In the genomic region with DNA sequence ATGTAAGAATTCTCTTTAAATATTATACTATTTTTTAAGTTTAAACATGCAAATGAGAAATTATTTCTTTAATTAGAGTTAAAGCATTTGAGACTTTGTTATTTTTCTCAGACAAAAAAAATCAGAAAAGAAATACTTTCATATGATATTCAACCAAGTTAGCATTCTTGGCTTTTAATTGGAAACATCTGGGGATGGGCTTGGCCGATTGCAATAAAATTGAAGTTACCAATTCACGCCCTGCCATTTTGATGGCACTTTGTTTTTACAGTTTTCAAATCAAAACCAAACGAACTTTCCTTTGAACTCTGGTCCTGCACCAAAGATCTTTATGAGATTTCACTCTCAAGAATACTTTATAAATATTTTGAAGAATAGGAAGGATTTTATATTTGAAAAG, we compare ENCODE assay signal across 27 cellular contexts.
"Had no signal": no experiment of that assay in that cellular context is flagged by ENCODE, and none has a peak within 500 bp of the region (broad histone marks: within the 10 kb centered on the region; RNA-seq: fewer than 3 reads in every experiment).

No MANE protein-coding gene starts in this region.

- H3K4me1 Mint-ChIP-seq: activated B cell treated with CpG ODN at 0.5 μM for 24 hours; activated CD4-positive, alpha-beta T cell treated with anti-CD3 and anti-CD28 coated beads for 36 hours; activated naive CD4-positive, alpha-beta T cell treated with anti-CD3 and anti-CD28 coated beads, Interleukin-2, amount 10 ng/mL, durations not matched to agents 7 days and 5 days; naive B cell had no signal

- H3K27me3 ChIP-seq: esophagus muscularis mucosa, gastroesophageal sphincter, heart left ventricle, SJSA1, spleen, upper lobe of left lung had no signal

- H3K4me3 Mint-ChIP-seq: activated B cell treated with CpG ODN at 0.5 μM for 24 hours; activated CD4-positive, alpha-beta T cell treated with anti-CD3 and anti-CD28 coated beads for 36 hours; activated naive CD4-positive, alpha-beta T cell treated with anti-CD3 and anti-CD28 coated beads, Interleukin-2, amount 10 ng/mL, durations not matched to agents 7 days and 5 days; activated T-cell treated with anti-CD3 and anti-CD28 coated beads, Interleukin-2, amount 50 U/mL, for 4 hours; naive B cell; neural crest cell; T-helper 17 cell had no signal

- H3K27me3 Mint-ChIP-seq: activated B cell treated with CpG ODN at 0.5 μM for 24 hours; activated CD4-positive, alpha-beta T cell treated with anti-CD3 and anti-CD28 coated beads for 36 hours; activated naive CD4-positive, alpha-beta T cell treated with anti-CD3 and anti-CD28 coated beads, Interleukin-2, amount 10 ng/mL, durations not matched to agents 7 days and 5 days; brain; naive B cell; T-helper 17 cell had no signal

- DNase-seq: activated B cell treated with CpG ODN at 0.5 μM for 24 hours; activated CD4-positive, alpha-beta T cell treated with anti-CD3 and anti-CD28 coated beads for 36 hours; activated CD4-positive, alpha-beta T cell treated with anti-CD3 and anti-CD28 coated beads, Interleukin-2, amount 50 U/mL, for 4 hours; activated CD8-positive, alpha-beta memory T cell treated with anti-CD3 and anti-CD28 coated beads, Interleukin-2, amount 50 U/mL, for 48 hours; activated naive CD4-positive, alpha-beta T cell treated with anti-CD3 and anti-CD28 coated beads, Interleukin-2, amount 10 ng/mL, durations not matched to agents 7 days and 5 days; activated T-cell treated with anti-CD3 and anti-CD28 coated beads, Interleukin-2, amount 50 U/mL, for 4 hours; anterior cingulate cortex; effector memory CD4-positive, alpha-beta T cell; heart left ventricle; kidney; lower lobe of right lung; naive B cell; occipital lobe; retina; spleen; stimulated activated CD4-positive, alpha-beta T cell treated with anti-CD3 and anti-CD28 coated beads, Interleukin-4, amount 100 ng/mL, for 1 hour; stimulated activated naive CD8-positive, alpha-beta T cell treated with anti-CD3 and anti-CD28 coated beads, Interleukin-15, Interleukin-2, amounts not matched to agents 100 U/mL and 50 U/mL, for 24 hours; SW 1271; T-helper 17 cell; upper lobe of left lung had no signal

- H3K9me3 ChIP-seq: esophagus muscularis mucosa, gastroesophageal sphincter, heart left ventricle, lower lobe of right lung, SJSA1, spleen, upper lobe of left lung had no signal

- H3K36me3 ChIP-seq: SJSA1, upper lobe of left lung had no signal

- H3K27ac ChIP-seq: esophagus muscularis mucosa, gastroesophageal sphincter, lower lobe of right lung, SJSA1, spleen, upper lobe of left lung had no signal

- ATAC-seq: activated CD4-positive, alpha-beta T cell treated with anti-CD3 and anti-CD28 coated beads for 36 hours; activated T-cell treated with anti-CD3 and anti-CD28 coated beads, Interleukin-2, amount 50 U/mL, for 4 hours; gastroesophageal sphincter; heart left ventricle; left lobe of liver; lower lobe of right lung; stimulated activated naive CD8-positive, alpha-beta T cell treated with anti-CD3 and anti-CD28 coated beads, Interleukin-15, Interleukin-2, amounts not matched to agents 100 U/mL and 50 U/mL, for 24 hours; T-helper 17 cell had no signal

- H3K27ac Mint-ChIP-seq: activated B cell treated with CpG ODN at 0.5 μM for 24 hours; activated CD4-positive, alpha-beta T cell treated with anti-CD3 and anti-CD28 coated beads for 36 hours; activated naive CD4-positive, alpha-beta T cell treated with anti-CD3 and anti-CD28 coated beads, Interleukin-2, amount 10 ng/mL, durations not matched to agents 7 days and 5 days; activated T-helper 2 cell treated with anti-CD3 and anti-CD28 coated beads, Interferon-gamma antibody, Interleukin-2, Interleukin-4, amounts not matched to agents 10 μg/mL and 5 μg/mL and 100 μg/mL, durations not matched to agents 14 hours and 24 hours and 36 hours; naive B cell; T-helper 17 cell had no signal

- H3K9me3 Mint-ChIP-seq: activated B cell treated with CpG ODN at 0.5 μM for 24 hours; activated naive CD4-positive, alpha-beta T cell treated with anti-CD3 and anti-CD28 coated beads, Interleukin-2, amount 10 ng/mL, durations not matched to agents 7 days and 5 days; activated T-cell treated with anti-CD3 and anti-CD28 coated beads, Interleukin-2, amount 50 U/mL, for 4 hours; activated T-helper 2 cell treated with anti-CD3 and anti-CD28 coated beads, Interferon-gamma antibody, Interleukin-2, Interleukin-4, amounts not matched to agents 10 μg/mL and 5 μg/mL and 100 μg/mL, durations not matched to agents 14 hours and 24 hours and 36 hours; brain; naive B cell; neural crest cell had no signal

- H3K4me3 ChIP-seq: esophagus muscularis mucosa, gastroesophageal sphincter, heart left ventricle, lower lobe of right lung, SJSA1, spleen, upper lobe of left lung had no signal

- FAIRE-seq: kidney had no signal

- H3K4me1 ChIP-seq: esophagus muscularis mucosa, gastroesophageal sphincter, heart left ventricle, lower lobe of right lung, SJSA1, spleen, upper lobe of left lung had no signal
